ENCODE assay signal across 8 cellular contexts in the genomic region with DNA sequence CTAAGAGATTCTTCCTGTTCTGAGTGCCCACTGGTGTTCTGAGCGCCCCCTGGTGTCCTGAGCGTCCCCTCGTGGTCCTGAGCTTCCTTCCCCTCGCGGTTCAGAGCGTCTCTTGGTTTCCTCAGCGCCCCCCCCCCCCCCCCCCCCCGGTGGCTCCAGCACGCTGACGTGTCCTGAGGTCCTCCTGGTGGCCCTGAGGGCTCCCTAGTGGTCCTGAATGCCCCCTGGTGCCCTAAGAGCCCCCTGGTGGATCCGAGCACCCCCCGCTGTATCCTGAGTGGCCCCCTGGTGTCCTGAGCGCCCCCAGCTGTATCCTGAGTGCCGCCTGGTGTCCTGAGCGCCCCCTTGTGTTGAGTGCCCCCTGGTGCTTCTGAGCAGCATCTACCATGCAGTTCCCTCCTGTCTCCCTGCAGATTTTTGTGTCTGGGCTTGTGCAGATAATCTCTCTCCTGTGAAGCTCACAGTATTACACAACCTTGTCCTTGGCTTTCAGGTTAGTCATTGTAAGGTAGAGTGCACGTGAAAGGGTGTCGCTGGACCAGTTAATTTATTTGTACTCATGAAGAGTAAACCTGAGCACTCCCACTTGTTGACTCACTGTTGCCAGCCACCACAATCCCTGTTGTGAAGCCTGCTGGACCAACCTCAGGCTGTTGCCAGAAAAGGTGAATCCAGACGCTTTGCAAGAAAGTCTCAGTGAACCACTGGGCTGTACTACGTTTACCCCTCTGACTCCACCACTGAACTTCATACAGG.
DNase-seq lines count a peak whose midpoint lies in the region; ATAC-seq and TF ChIP-seq lines count a peak whose summit lies in the region.

No MANE protein-coding gene starts in this region.

- peaks cover 42% of the 10 kb centered on the region for H3K27me3 Mint-ChIP-seq in MCF 10A (ENCODE audit: insufficient read depth, unreplicated experiment)

- no peak overlapping the region for H3K27ac Mint-ChIP-seq in MCF 10A (ENCODE audit: low read depth, unreplicated experiment)

- H3K4me1 ChIP-seq in breast epithelium = no peaks in the 10 kb centered on the region
- no peaks in the 10 kb centered on the region for H3K4me1 ChIP-seq in PC-9 (replicated peaks; ENCODE audit: insufficient read depth)
- H3K4me1 ChIP-seq in hepatocyte (ENCODE audit: insufficient read depth) = no peaks in the 10 kb centered on the region

- CTCF ChIA-PET in MCF 10A (lab: Yijun Ruan, JAX) = interaction anchor here (0.5 to 1.3 kb wide), 3 partner anchors 95 to 1081 kb away, joined by 3 read pairs; no protein-coding TSS in a partner anchor
- CTCF ChIA-PET in PC-9 (lab: Charles Lee) = interaction anchor here (0.7 kb wide), 1 partner anchor 669 kb away, joined by 7 read pairs; no protein-coding TSS in a partner anchor

- H3K9me3 ChIP-seq in breast epithelium (no peaks in the 10 kb centered on the region), PC-9 (ENCODE audit: insufficient read depth, low read depth) (no peaks in the 10 kb centered on the region), hepatocyte (ENCODE audit: low read depth) (no peaks in the 10 kb centered on the region)

- H3K9me3 Mint-ChIP-seq in MCF 10A (ENCODE audit: unreplicated experiment) = no peaks in the 10 kb centered on the region

- H4K20me1 ChIP-seq in PC-9 (ENCODE audit: insufficient read depth) (no peaks in the 10 kb centered on the region), hepatocyte (ENCODE audit: insufficient read depth, poor library complexity, severe bottlenecking) (no peaks in the 10 kb centered on the region)

- WGBS in hepatocyte (ENCODE audit: low lambda C conversion rate, missing lambda C conversion rate) = 73% methylated on average over 6 of the region's 19 CpGs

- intact Hi-C loops in MCF 10A (cut with micrococcal nuclease) (no loop called here), breast epithelium (cut with DNase I; ENCODE audit: low total_unique reads) (no loop called here), PC-9 (cut with micrococcal nuclease; ENCODE audit: unreplicated experiment) (no loop called here)

- DNase-seq in MCF 10A (ENCODE audit: unreplicated experiment) (peak; percentile 32), breast epithelium (ENCODE audit: low spot score in 2 of 2) (no peak), PC-9 (no peak), nucleus accumbens (lab: John Stamatoyannopoulos, UW) (no peak), hepatocyte (ENCODE audit: low spot score) (no peak)
- DNase-seq in activated T-helper 9 cell treated with anti-CD3 and anti-CD28 coated beads, Interleukin-2, amount 50 U/mL, for 16 hours (ENCODE audit: low read depth) = peak; percentile 37
- DNase-seq in stimulated activated CD4-positive, alpha-beta T cell treated with anti-CD3 and anti-CD28 coated beads, Interleukin-2, amount 100 ng/mL, for 48 hours = peak; percentile 51 to 65

- no TSS peak for BruUV-seq in MCF 10A (replicated peaks; lab: Mats Ljungman, UMichigan)
- no TSS peak for BruUV-seq in PC-9 (replicated peaks; lab: Mats Ljungman, UMichigan)

- H3K36me3 Mint-ChIP-seq in MCF 10A (ENCODE audit: insufficient read depth, unreplicated experiment) = no peaks in the 10 kb centered on the region

- H3K4me1 Mint-ChIP-seq in MCF 10A (ENCODE audit: insufficient read depth, unreplicated experiment) = no peaks in the 10 kb centered on the region

- no peaks in the 10 kb centered on the region for H3F3A ChIP-seq in PC-9 (ENCODE audit: insufficient read depth, low read depth)

- H3K9me2 ChIP-seq in PC-9 (ENCODE audit: insufficient read depth) (no peaks in the 10 kb centered on the region), hepatocyte (replicated peaks; ENCODE audit: insufficient read depth) (no peaks in the 10 kb centered on the region)

- POLR2A ChIA-PET in MCF 10A (lab: Yijun Ruan, JAX) (interaction anchor here (0.5 kb wide), 1 partner anchor 28 kb away, joined by 3 read pairs; no protein-coding TSS in a partner anchor), PC-9 (lab: Charles Lee; ENCODE audit: unreplicated experiment) (no interaction called here)

- no peaks in the 10 kb centered on the region for H3K36me3 ChIP-seq in breast epithelium
- H3K36me3 ChIP-seq in PC-9 (ENCODE audit: low read depth) = no peaks in the 10 kb centered on the region
- H3K36me3 ChIP-seq in hepatocyte (replicated peaks; ENCODE audit: insufficient read depth, low read depth) = no peaks in the 10 kb centered on the region

- no peaks in the 10 kb centered on the region for H3K27me3 ChIP-seq in breast epithelium
- H3K27me3 ChIP-seq in PC-9 (ENCODE audit: insufficient read depth, low read depth) = peaks cover 8% of the 10 kb centered on the region; the same call in 1 of the 2 replicates
- H3K27me3 ChIP-seq in hepatocyte = no peaks in the 10 kb centered on the region

- no peak for TF ChIP-seq POLR2A in breast epithelium (IDR thresholded peaks at IDR 0.05)

- H3K4me3 ChIP-seq in breast epithelium (no peak overlapping the region), PC-9 (no peak overlapping the region), hepatocyte (no peak overlapping the region)

- H3K4me3 Mint-ChIP-seq in MCF 10A (ENCODE audit: unreplicated experiment) = no peak overlapping the region

- H3K4me2 ChIP-seq in PC-9 (no peak overlapping the region), hepatocyte (no peak overlapping the region)

- H3K27ac ChIP-seq in breast epithelium (no peak overlapping the region), PC-9 (no peak overlapping the region), hepatocyte (no peak overlapping the region)

- H2AFZ ChIP-seq in PC-9 (no peak overlapping the region), hepatocyte (no peak overlapping the region)

- H3K79me2 ChIP-seq in PC-9 (ENCODE audit: low read depth) (no peaks in the 10 kb centered on the region), hepatocyte (no peaks in the 10 kb centered on the region)

- TF ChIP-seq CTCF in MCF 10A (IDR thresholded peaks at IDR 0.05; ENCODE audit: unreplicated experiment) (no peak), breast epithelium (IDR thresholded peaks at IDR 0.05) (no peak), PC-9 (conservative IDR thresholded peaks at IDR 0.05) (peak; percentile 29; the same call in 1 of the 2 replicates), hepatocyte (IDR thresholded peaks at IDR 0.05; ENCODE audit: poor library complexity) (no peak)

- no peak for ATAC-seq in GM21528 (IDR thresholded peaks at IDR 0.05; ENCODE audit: low FRiP score, unreplicated experiment)

Comparison
In these comparisons a context has a peak if more than half of its experiments do, and no peak if none do; other contexts are left out.
1. DNase-seq: peak in MCF 10A (single experiment), activated T-helper 9 cell treated with anti-CD3 and anti-CD28 coated beads, Interleukin-2, amount 50 U/mL, for 16 hours (single experiment) and stimulated activated CD4-positive, alpha-beta T cell treated with anti-CD3 and anti-CD28 coated beads, Interleukin-2, amount 100 ng/mL, for 48 hours (2 of 2); none in breast epithelium (0 of 2), PC-9 (0 of 2), nucleus accumbens (0 of 56) and hepatocyte (single experiment).